Comparison of ENCODE assay signal across 8 cellular contexts in genomic region chr10:117217196-117217761, GRCh38. TPM values are rescaled to one million over a fixed set of nuclear protein-coding genes. Genes with fewer than 3 reads are reported as not detected.
DNase-seq lines count a peak whose midpoint lies in the region; ATAC-seq and TF ChIP-seq lines count a peak whose summit lies in the region.

No MANE protein-coding gene starts in this region.

- peak overlapping the region; percentile 83 for H3K4me3 Mint-ChIP-seq in activated CD4-positive, alpha-beta T cell treated with anti-CD3 and anti-CD28 coated beads, Interleukin-2, amount 10 ng/mL, durations not matched to agents 24 days and 14 days

- no peak overlapping the region for H3K27ac ChIP-seq in heart left ventricle
- H3K27ac ChIP-seq in right atrium auricular region = no peak overlapping the region
- no peak overlapping the region for H3K27ac ChIP-seq in prostate gland

- 15 to 29% (median 18%) methylated on average over 16 to 22 of the region's 22 CpGs for WGBS in heart left ventricle, 4 donors
- WGBS in prostate gland = 26% methylated on average over 21 of the region's 22 CpGs

- peak overlapping the region in 11 of 12 donors; percentile 9 to 57 (median 42) for H3K4me3 ChIP-seq in heart left ventricle
- peak overlapping the region in 1 of 2 donors; percentile 48 for H3K4me3 ChIP-seq in right atrium auricular region
- H3K4me3 ChIP-seq in fibroblast of the aortic adventitia (ENCODE audit: low read depth, low read length) = peak overlapping the region; percentile 70
- H3K4me3 ChIP-seq in prostate gland = peak overlapping the region; percentile 20 to 43

- TF ChIP-seq POLR2A in heart left ventricle (IDR thresholded peaks at IDR 0.05) (no peak), prostate gland (IDR thresholded peaks at IDR 0.05) (no peak)

- peaks cover 0 to 9% (median under 1%) of the 10 kb centered on the region in 12 donors for H3K9me3 ChIP-seq in heart left ventricle
- H3K9me3 ChIP-seq in right atrium auricular region = peaks cover 0 to 8% of the 10 kb centered on the region in 2 donors
- no peaks in the 10 kb centered on the region for H3K9me3 ChIP-seq in prostate gland

- peaks cover 0 to 13% (median 8%) of the 10 kb centered on the region in 12 donors for H3K4me1 ChIP-seq in heart left ventricle
- peaks cover 0 to 14% of the 10 kb centered on the region in 2 donors for H3K4me1 ChIP-seq in right atrium auricular region
- peaks cover 10% of the 10 kb centered on the region for H3K4me1 ChIP-seq in prostate gland (replicated peaks)

- H3K27me3 ChIP-seq in heart left ventricle (peaks cover 19 to 62% (median 27%) of the 10 kb centered on the region in 9 donors), right atrium auricular region (peaks cover 4 to 11% of the 10 kb centered on the region in 2 donors), prostate gland (replicated peaks; ENCODE audit: insufficient read depth) (no peaks in the 10 kb centered on the region)

- H3K27ac Mint-ChIP-seq in activated CD4-positive, alpha-beta T cell treated with anti-CD3 and anti-CD28 coated beads, Interleukin-2, amount 10 ng/mL, durations not matched to agents 24 days and 14 days = no peak overlapping the region

- intact Hi-C loops in heart left ventricle (cut with DNase I) (loop anchor here in 9 of 10 donors (2.0 to 10.0 kb wide), 10 partner anchors 100 to 1028 kb away; partner anchors contain the start of gene PDZD8 (in 1 of the 9)), prostate gland (cut with DNase I) (loop anchor here (10.0 kb wide), 2 partner anchors 98 to 1028 kb away; no protein-coding TSS in a partner anchor)
- intact Hi-C loops in activated CD4-positive, alpha-beta T cell treated with anti-CD3 and anti-CD28 coated beads, Interleukin-2, amount 10 ng/mL, durations not matched to agents 24 days and 14 days (cut with micrococcal nuclease) = loop anchor here (1.0 to 5.0 kb wide), 2 partner anchors 103 to 160 kb away; partner anchors contain the start of gene PDZD8

- ATAC-seq in heart left ventricle = peak in 3 of 4 donors; percentile 12 to 43 (median 27)
- peak; percentile 59 for ATAC-seq in HG03135 (IDR thresholded peaks at IDR 0.05; ENCODE audit: unreplicated experiment)
- ATAC-seq in GM18858 (IDR thresholded peaks at IDR 0.05; ENCODE audit: unreplicated experiment) = no peak

- DNase-seq in heart left ventricle = peak in 1 of 5 donors; percentile 32
- no peak for DNase-seq in right atrium auricular region (ENCODE audit: low spot score)
- DNase-seq in activated CD4-positive, alpha-beta T cell treated with anti-CD3 and anti-CD28 coated beads, Interleukin-2, amount 10 ng/mL, durations not matched to agents 24 days and 14 days = peak; percentile 75
- DNase-seq in fibroblast of the aortic adventitia (ENCODE audit: low read depth) = no peak
- DNase-seq in prostate gland (ENCODE audit: low spot score) = no peak
- no peak for DNase-seq in NCI-H510A (lab: John Stamatoyannopoulos, UW)

- H3K27me3 Mint-ChIP-seq in activated CD4-positive, alpha-beta T cell treated with anti-CD3 and anti-CD28 coated beads, Interleukin-2, amount 10 ng/mL, durations not matched to agents 24 days and 14 days = peaks cover 21% of the 10 kb centered on the region

- TF ChIP-seq CTCF in heart left ventricle (IDR thresholded peaks at IDR 0.05) = no peak
- TF ChIP-seq CTCF in right atrium auricular region (IDR thresholded peaks at IDR 0.05) = no peak
- TF ChIP-seq CTCF in fibroblast of the aortic adventitia (IDR thresholded peaks at IDR 0.05; ENCODE audit: insufficient read depth, low read length) = no peak
- TF ChIP-seq CTCF in prostate gland (IDR thresholded peaks at IDR 0.05) = no peak

- no peaks in the 10 kb centered on the region for H3K36me3 Mint-ChIP-seq in activated CD4-positive, alpha-beta T cell treated with anti-CD3 and anti-CD28 coated beads, Interleukin-2, amount 10 ng/mL, durations not matched to agents 24 days and 14 days (ENCODE audit: low read depth)

- no peaks in the 10 kb centered on the region for H3K36me3 ChIP-seq in heart left ventricle
- H3K36me3 ChIP-seq in right atrium auricular region = no peaks in the 10 kb centered on the region
- H3K36me3 ChIP-seq in prostate gland = no peaks in the 10 kb centered on the region

- peaks cover 7% of the 10 kb centered on the region for H3K4me1 Mint-ChIP-seq in activated CD4-positive, alpha-beta T cell treated with anti-CD3 and anti-CD28 coated beads, Interleukin-2, amount 10 ng/mL, durations not matched to agents 24 days and 14 days

- no peaks in the 10 kb centered on the region for H3K9me3 Mint-ChIP-seq in activated CD4-positive, alpha-beta T cell treated with anti-CD3 and anti-CD28 coated beads, Interleukin-2, amount 10 ng/mL, durations not matched to agents 24 days and 14 days

RNA-seq across cellular contexts. Expression of gene KCNK18, which starts 20.0 kb away (rescaled TPM):
- total RNA-seq in heart left ventricle = not detected
- polyA plus RNA-seq in heart left ventricle = not detected
- not detected for total RNA-seq in right atrium auricular region
- total RNA-seq in activated CD4-positive, alpha-beta T cell treated with anti-CD3 and anti-CD28 coated beads, Interleukin-2, amount 10 ng/mL, durations not matched to agents 24 days and 14 days = not detected in 2 replicates
- not detected in 2 replicates for total RNA-seq in fibroblast of the aortic adventitia (ENCODE audit: low replicate concordance)
- total RNA-seq in prostate gland = not detected

RNA-seq across cellular contexts. Expression of gene SLC18A2, which starts 23.6 kb away (rescaled TPM):
- total RNA-seq in heart left ventricle (under 1 TPM in 7 of 9 donors, not detected in 2; 0.06 to 0.32 (median 0.18) TPM), right atrium auricular region (under 1 TPM in 1 of 2 donors, not detected in 1; 0.22 TPM), fibroblast of the aortic adventitia (ENCODE audit: low replicate concordance) (under 0.01 TPM in 1 of 2 replicates, not detected in the other), prostate gland (1 to 10 TPM; 1.3 to 1.9 TPM)
- polyA plus RNA-seq in heart left ventricle = under 1 TPM in 1 of 2 donors, not detected in 1; 0.14 TPM
- total RNA-seq in activated CD4-positive, alpha-beta T cell treated with anti-CD3 and anti-CD28 coated beads, Interleukin-2, amount 10 ng/mL, durations not matched to agents 24 days and 14 days = not detected in 2 replicates
